In genomic region chr12:50922820-50923219, GRCh38 we compare ENCODE assay signal across 12 cellular contexts. TPM values are rescaled to one million over a fixed set of nuclear protein-coding genes. Genes with fewer than 3 reads are reported as not detected.
DNase-seq lines count a peak whose midpoint lies in the region; ATAC-seq and TF ChIP-seq lines count a peak whose summit lies in the region.
"Had no signal": no experiment of that assay in that cellular context is flagged by ENCODE, and none has a peak within 500 bp of the region (broad histone marks: within the 10 kb centered on the region; RNA-seq: fewer than 3 reads in every experiment).

No MANE protein-coding gene starts in this region.

- no peak for DNase-seq in CD8-positive, alpha-beta memory T cell
- DNase-seq in activated naive CD8-positive, alpha-beta T cell treated with anti-CD3 and anti-CD28 coated beads, Interleukin-2, amount 50 U/mL, for 24 hours, result no peak
- DNase-seq in right atrium auricular region (ENCODE audit: low spot score), result no peak
- DNase-seq in retina, result peak; percentile 13
- DNase-seq in GM10266 (ENCODE audit: extremely low spot score), result no peak
- DNase-seq in NOMO-1 (lab: John Stamatoyannopoulos, UW; ENCODE audit: unreplicated experiment in 2 of 2), result no peak
- no peak for DNase-seq in DMS 273 treated with DMSO at 0.1 percent for 48 hours (lab: John Stamatoyannopoulos, UW)
- DNase-seq in NCI-H1930 (lab: John Stamatoyannopoulos, UW), result no peak
- DNase-seq: activated CD4-positive, CD25-positive, alpha-beta regulatory T cell treated with anti-CD3 and anti-CD28 coated beads, Interleukin-2, amount 50 U/mL, for 72 hours; DND-41; NCI-H1105; stimulated activated CD4-positive, alpha-beta T cell treated with anti-CD3 and anti-CD28 coated beads, Interleukin-2, amount 100 ng/mL, for 48 hours had no signal

- peak overlapping the region; percentile 14 to 87 (median 76) for H3K27ac Mint-ChIP-seq in CD8-positive, alpha-beta memory T cell
- peak overlapping the region; percentile 88 for H3K27ac Mint-ChIP-seq in activated naive CD8-positive, alpha-beta T cell treated with anti-CD3 and anti-CD28 coated beads, Interleukin-2, amount 50 U/mL, for 24 hours

- CTCF ChIA-PET in CD8-positive, alpha-beta memory T cell (lab: Charles Lee), result no interaction called here

- ATAC-seq in activated naive CD8-positive, alpha-beta T cell treated with anti-CD3 and anti-CD28 coated beads, Interleukin-2, amount 50 U/mL, for 24 hours, result no peak

- peaks cover 30 to 52% (median 33%) of the 10 kb centered on the region in 3 donors for H3K4me1 Mint-ChIP-seq in CD8-positive, alpha-beta memory T cell
- H3K4me1 Mint-ChIP-seq in activated naive CD8-positive, alpha-beta T cell treated with anti-CD3 and anti-CD28 coated beads, Interleukin-2, amount 50 U/mL, for 24 hours, result peaks cover 60% of the 10 kb centered on the region

- no peak overlapping the region for H3K27ac ChIP-seq in CD8-positive, alpha-beta memory T cell (ENCODE audit: low read depth, low read length)
- peak overlapping the region; percentile 88 to 91 for H3K27ac ChIP-seq in right atrium auricular region

- TF ChIP-seq CTCF in right atrium auricular region (IDR thresholded peaks at IDR 0.05) (no peak), GM10266 (IDR thresholded peaks at IDR 0.05; ENCODE audit: control insufficient read depth, insufficient read depth, low read depth, missing control alignments) (no peak)

- no peaks in the 10 kb centered on the region for H3K36me3 ChIP-seq in CD8-positive, alpha-beta memory T cell (ENCODE audit: insufficient read depth, low read length)
- no peaks in the 10 kb centered on the region for H3K36me3 ChIP-seq in right atrium auricular region

- H3K36me3 Mint-ChIP-seq in CD8-positive, alpha-beta memory T cell, result peaks cover 0 to 7% (median 0%) of the 10 kb centered on the region in 3 donors
- H3K36me3 Mint-ChIP-seq in activated naive CD8-positive, alpha-beta T cell treated with anti-CD3 and anti-CD28 coated beads, Interleukin-2, amount 50 U/mL, for 24 hours (ENCODE audit: low read depth), result peaks cover 1% of the 10 kb centered on the region

- no peaks in the 10 kb centered on the region for H3K9me3 ChIP-seq in CD8-positive, alpha-beta memory T cell (ENCODE audit: low read length)
- H3K9me3 ChIP-seq in right atrium auricular region, result no peaks in the 10 kb centered on the region

- H3K4me3 ChIP-seq in CD8-positive, alpha-beta memory T cell (ENCODE audit: low read length), result no peak overlapping the region
- H3K4me3 ChIP-seq in right atrium auricular region, result peak overlapping the region in 1 of 2 donors; percentile 81

- H3K9me3 Mint-ChIP-seq in CD8-positive, alpha-beta memory T cell, result peaks cover 1 to 7% (median 2%) of the 10 kb centered on the region in 5 donors
- H3K9me3 Mint-ChIP-seq in activated naive CD8-positive, alpha-beta T cell treated with anti-CD3 and anti-CD28 coated beads, Interleukin-2, amount 50 U/mL, for 24 hours, result peaks cover 2% of the 10 kb centered on the region

- POLR2A ChIA-PET in CD8-positive, alpha-beta memory T cell (lab: Charles Lee), result interaction anchor here (0.6 to 0.7 kb wide), 3 partner anchors 9 to 108 kb away, joined by 3 to 4 read pairs (median 3); no protein-coding TSS in a partner anchor

- peaks cover 15% of the 10 kb centered on the region for H3K4me1 ChIP-seq in CD8-positive, alpha-beta memory T cell (ENCODE audit: insufficient read depth, low read length)
- peaks cover 0 to 27% of the 10 kb centered on the region in 2 donors for H3K4me1 ChIP-seq in right atrium auricular region

- H3K27me3 Mint-ChIP-seq in CD8-positive, alpha-beta memory T cell, result peaks cover 2 to 4% of the 10 kb centered on the region in 2 donors
- no peaks in the 10 kb centered on the region for H3K27me3 Mint-ChIP-seq in activated naive CD8-positive, alpha-beta T cell treated with anti-CD3 and anti-CD28 coated beads, Interleukin-2, amount 50 U/mL, for 24 hours

- peak overlapping the region in 3 of 7 donors; percentile 35 to 78 (median 46) for H3K4me3 Mint-ChIP-seq in CD8-positive, alpha-beta memory T cell
- peak overlapping the region; percentile 42 for H3K4me3 Mint-ChIP-seq in activated naive CD8-positive, alpha-beta T cell treated with anti-CD3 and anti-CD28 coated beads, Interleukin-2, amount 50 U/mL, for 24 hours

- H3K27me3 ChIP-seq in CD8-positive, alpha-beta memory T cell (ENCODE audit: insufficient read depth, low read length, poor library complexity, severe bottlenecking), result no peaks in the 10 kb centered on the region
- no peaks in the 10 kb centered on the region for H3K27me3 ChIP-seq in right atrium auricular region

RNA-seq across cellular contexts. Expression of gene HIGD1C, which starts 29.5 kb away (rescaled TPM):
- not detected for total RNA-seq in CD8-positive, alpha-beta memory T cell
- not detected for polyA plus RNA-seq in CD8-positive, alpha-beta memory T cell
- not detected for total RNA-seq in right atrium auricular region
